1 cellular context compared by ENCODE assay signal in the genomic region with DNA sequence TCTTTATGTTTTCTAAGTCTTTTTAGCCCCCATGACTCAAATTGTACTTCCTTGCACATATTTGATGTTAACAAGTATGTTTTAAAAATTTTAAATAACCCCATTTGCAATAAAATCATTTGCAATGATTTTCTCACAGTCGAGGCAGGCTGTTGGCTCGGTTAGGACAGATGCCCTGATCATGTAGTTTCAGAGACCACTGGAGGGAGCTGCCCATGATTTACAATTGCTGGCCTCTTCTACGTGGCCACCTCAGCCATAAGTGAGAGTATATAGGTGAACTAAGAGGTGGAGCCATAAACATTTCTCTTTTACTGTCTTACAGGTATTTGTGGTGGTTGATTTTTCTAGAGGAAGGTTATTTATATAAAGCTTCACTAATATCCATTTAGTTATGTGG.
TF ChIP-seq lines count a peak whose summit lies in the region.

No MANE protein-coding gene starts in this region.

TF ChIP-seq in HepG2, 621 proteins besides CTCF, POLR2A, EP300 and RAD21:
- TF ChIP-seq MED8 (CRISPR knock-in tag; IDR thresholded peaks at IDR 0.05; ENCODE audit: insufficient replicate concordance) (no peak), ZNF564 (CRISPR knock-in tag; IDR thresholded peaks at IDR 0.05) (no peak), ZNF253 (CRISPR knock-in tag; IDR thresholded peaks at IDR 0.05; ENCODE audit: borderline replicate concordance) (no peak), ZNF224 (CRISPR knock-in tag; IDR thresholded peaks at IDR 0.05) (no peak), RXRA (CRISPR knock-in tag; IDR thresholded peaks at IDR 0.05) (no peak), NBN (conservative IDR thresholded peaks at IDR 0.05) (no peak), ZKSCAN1 (IDR thresholded peaks at IDR 0.05; ENCODE audit: low read length) (no peak), KAT8 (CRISPR knock-in tag; IDR thresholded peaks at IDR 0.05) (no peak)
- TF ChIP-seq, protein P1, sequence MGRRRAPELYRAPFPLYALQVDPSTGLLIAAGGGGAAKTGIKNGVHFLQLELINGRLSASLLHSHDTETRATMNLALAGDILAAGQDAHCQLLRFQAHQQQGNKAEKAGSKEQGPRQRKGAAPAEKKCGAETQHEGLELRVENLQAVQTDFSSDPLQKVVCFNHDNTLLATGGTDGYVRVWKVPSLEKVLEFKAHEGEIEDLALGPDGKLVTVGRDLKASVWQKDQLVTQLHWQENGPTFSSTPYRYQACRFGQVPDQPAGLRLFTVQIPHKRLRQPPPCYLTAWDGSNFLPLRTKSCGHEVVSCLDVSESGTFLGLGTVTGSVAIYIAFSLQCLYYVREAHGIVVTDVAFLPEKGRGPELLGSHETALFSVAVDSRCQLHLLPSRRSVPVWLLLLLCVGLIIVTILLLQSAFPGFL (CRISPR knock-in tag; IDR thresholded peaks at IDR 0.05): no peak
- TF ChIP-seq, protein P2, sequence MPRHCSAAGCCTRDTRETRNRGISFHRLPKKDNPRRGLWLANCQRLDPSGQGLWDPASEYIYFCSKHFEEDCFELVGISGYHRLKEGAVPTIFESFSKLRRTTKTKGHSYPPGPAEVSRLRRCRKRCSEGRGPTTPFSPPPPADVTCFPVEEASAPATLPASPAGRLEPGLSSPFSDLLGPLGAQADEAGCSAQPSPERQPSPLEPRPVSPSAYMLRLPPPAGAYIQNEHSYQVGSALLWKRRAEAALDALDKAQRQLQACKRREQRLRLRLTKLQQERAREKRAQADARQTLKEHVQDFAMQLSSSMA (CRISPR knock-in tag; IDR thresholded peaks at IDR 0.05): no peak
